8 cellular contexts compared by ENCODE assay signal in the genomic region with DNA sequence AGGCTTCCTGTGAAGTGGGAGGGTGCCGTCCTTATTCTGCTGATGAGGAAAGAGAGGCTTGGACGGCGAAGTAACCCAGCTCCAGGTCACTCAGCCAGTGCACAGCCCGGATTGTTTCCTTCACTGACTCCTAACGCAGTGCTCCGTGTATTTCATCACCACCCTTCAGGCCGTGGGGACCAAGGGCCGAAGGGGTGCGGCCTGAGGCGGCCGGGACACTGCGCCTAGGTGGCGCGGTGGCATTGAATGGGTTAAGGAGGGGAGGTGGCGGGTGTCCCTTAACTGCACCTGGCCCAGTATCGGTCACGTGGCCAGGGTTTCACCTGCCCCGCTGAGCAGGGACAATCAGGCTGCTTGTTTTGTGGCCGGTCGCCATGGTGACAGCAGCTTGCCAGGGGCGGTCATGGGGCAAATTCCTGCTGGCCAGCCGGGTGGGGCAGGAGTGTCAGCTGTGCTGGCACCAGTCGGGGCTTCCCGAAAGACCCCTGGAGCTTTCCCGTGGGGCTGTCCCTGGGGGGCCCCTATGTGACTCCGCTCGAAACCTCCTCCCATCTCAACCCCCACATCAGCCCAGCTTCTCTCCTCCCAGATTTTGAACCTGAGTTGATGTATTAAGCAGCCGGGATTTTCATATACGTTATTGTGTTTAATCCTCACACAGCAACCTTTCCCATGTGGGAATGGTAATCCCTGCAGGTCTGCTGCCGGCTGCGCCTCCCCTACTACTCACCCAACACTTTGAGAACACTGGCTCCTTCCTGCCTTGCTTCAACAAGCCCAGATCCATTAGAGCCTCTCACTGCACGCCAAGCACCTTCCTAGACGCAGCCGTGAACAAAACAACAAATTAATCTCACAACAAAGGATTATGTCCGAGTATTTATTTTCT. TPM values are rescaled to one million over a fixed set of nuclear protein-coding genes. Genes with fewer than 3 reads are reported as not detected.
A peak's percentile ranks its signal among the peaks of the same experiment; 100 is the strongest.
DNase-seq lines count a peak whose midpoint lies in the region; ATAC-seq and TF ChIP-seq lines count a peak whose summit lies in the region.

No MANE protein-coding gene starts in this region.

- H3K4ac ChIP-seq in mesenchymal stem cell (ENCODE audit: low read depth in 1 of 2, low read length in 2 of 2) = no peak overlapping the region

- TF ChIP-seq CTCF in C4-2B (conservative IDR thresholded peaks at IDR 0.05) = no peak
- TF ChIP-seq CTCF in body of pancreas (IDR thresholded peaks at IDR 0.05) = no peak
- TF ChIP-seq CTCF in GM10266 (IDR thresholded peaks at IDR 0.05; ENCODE audit: control insufficient read depth, insufficient read depth, low read depth, missing control alignments) = no peak

- no peaks in the 10 kb centered on the region for H3K9me3 ChIP-seq in body of pancreas
- H3K9me3 ChIP-seq in mesenchymal stem cell (ENCODE audit: control insufficient read depth, low read length) = no peaks in the 10 kb centered on the region

- H3K14ac ChIP-seq in mesenchymal stem cell (ENCODE audit: low read length in 2 of 2) = no peak overlapping the region

- peak overlapping the region; percentile 58 for H3K9ac ChIP-seq in mesenchymal stem cell (ENCODE audit: low read length)

- peak; percentile 69 for ATAC-seq in body of pancreas

- H2AK5ac ChIP-seq in mesenchymal stem cell (ENCODE audit: low read length, severe bottlenecking) = peak overlapping the region; percentile 66

- intact Hi-C loops in body of pancreas (cut with DNase I) = no loop called here

- H2BK12ac ChIP-seq in mesenchymal stem cell (ENCODE audit: low read length in 2 of 2) = peak overlapping the region in 1 of 2 experiments; percentile 61

- peak overlapping the region; percentile 26 for H3K4me2 ChIP-seq in mesenchymal stem cell (ENCODE audit: low read length, poor library complexity, severe bottlenecking)

- H2BK5ac ChIP-seq in mesenchymal stem cell (ENCODE audit: low read depth, low read length, poor library complexity, severe bottlenecking) = peak overlapping the region; percentile 11

- peaks cover 7% of the 10 kb centered on the region for H3K79me1 ChIP-seq in mesenchymal stem cell (replicated peaks; ENCODE audit: low read length, poor library complexity, severe bottlenecking)

- WGBS in body of pancreas, 2 donors = 12 to 15% methylated on average over 11 to 35 of the region's 35 CpGs
- 29% methylated on average over 32 of the region's 35 CpGs for WGBS in mesenchymal stem cell

- H3K23ac ChIP-seq in mesenchymal stem cell (ENCODE audit: low read length in 2 of 2) = no peak overlapping the region

- no peak overlapping the region for H2BK15ac ChIP-seq in mesenchymal stem cell (ENCODE audit: low read depth, poor library complexity, severe bottlenecking)

- DNase-seq in NCI-H1436 (lab: John Stamatoyannopoulos, UW) (peak; percentile 94), body of pancreas (peak; percentile 99 to 100 (median 99)), mesenchymal stem cell (peak; percentile 21), GM10266 (ENCODE audit: extremely low spot score) (no peak), NOMO-1 treated with dmso at 0.1 percent for 144 hours (lab: John Stamatoyannopoulos, UW; ENCODE audit: unreplicated experiment) (no peak), MV-4-11 (lab: John Stamatoyannopoulos, UW) (no peak)
- DNase-seq in stimulated activated CD4-positive, alpha-beta T cell treated with anti-CD3 and anti-CD28 coated beads, Interleukin-2, amount 100 ng/mL, for 48 hours = no peak

- H3K27me3 ChIP-seq in body of pancreas (no peaks in the 10 kb centered on the region), mesenchymal stem cell (ENCODE audit: control insufficient read depth in 1 of 2, insufficient read depth in 1 of 2, low read length in 2 of 2) (no peaks in the 10 kb centered on the region)

- peak; percentile 44 to 65 (median 54) for TF ChIP-seq POLR2A in body of pancreas (IDR thresholded peaks at IDR 0.05)

- peak overlapping the region; percentile 92 for H3K27ac ChIP-seq in C4-2B
- H3K27ac ChIP-seq in body of pancreas = peak overlapping the region; percentile 96 to 100 (median 98)
- H3K27ac ChIP-seq in mesenchymal stem cell (ENCODE audit: low read length, poor library complexity, severe bottlenecking) = peak overlapping the region; percentile 21

- H3K36me3 ChIP-seq in body of pancreas (replicated peaks in 1 of 2; ENCODE audit: insufficient read depth in 1 of 2, low read depth in 2 of 2) (no peaks in the 10 kb centered on the region), mesenchymal stem cell (ENCODE audit: control insufficient read depth in 1 of 2, insufficient read depth in 2 of 2, low read depth in 1 of 2, low read length in 2 of 2) (no peaks in the 10 kb centered on the region)

- H3K4me1 ChIP-seq in body of pancreas (peaks cover 84% of the 10 kb centered on the region), mesenchymal stem cell (ENCODE audit: control insufficient read depth, insufficient read depth, low read depth, low read length) (peaks cover 30% of the 10 kb centered on the region)

- peak overlapping the region in 1 of 2 experiments; percentile 9 for H3K18ac ChIP-seq in mesenchymal stem cell (ENCODE audit: low read depth in 1 of 2, low read length in 2 of 2)

- H2AFZ ChIP-seq in mesenchymal stem cell (ENCODE audit: low read depth, low read length) = no peak overlapping the region

- peak overlapping the region; percentile 28 for H4K91ac ChIP-seq in mesenchymal stem cell (ENCODE audit: low read length)

- no peak overlapping the region for H2BK120ac ChIP-seq in mesenchymal stem cell (ENCODE audit: low read depth, low read length)

- peak overlapping the region; percentile 57 for H4K8ac ChIP-seq in mesenchymal stem cell (ENCODE audit: low read length)

- H3K4me3 ChIP-seq in body of pancreas = no peak overlapping the region
- H3K4me3 ChIP-seq in mesenchymal stem cell (ENCODE audit: insufficient read depth in 1 of 2, low read depth in 1 of 2, low read length in 2 of 2) = no peak overlapping the region

RNA-seq across cellular contexts. Expression of a gene that starts 4.4 kb away (rescaled TPM):
- 10 to 100 TPM; 21.5 to 22.7 TPM for total RNA-seq in body of pancreas
- 7.2 TPM for polyA plus RNA-seq in mesenchymal stem cell (2013, experiment 1 of 2)
- polyA plus RNA-seq in mesenchymal stem cell (2013, experiment 2 of 2) = 7.1 TPM

RNA-seq across cellular contexts. Expression of a gene that starts 23.5 kb away (rescaled TPM):
- total RNA-seq in body of pancreas = 10 to 100 TPM in 1 of 2 donors, 1 to 10 TPM in 1; 9.9 to 12.5 TPM
- polyA plus RNA-seq in mesenchymal stem cell (2013, experiment 1 of 2) = 10.0 TPM
- 9.9 TPM for polyA plus RNA-seq in mesenchymal stem cell (2013, experiment 2 of 2)

RNA-seq across cellular contexts. Expression of a gene that starts 27.1 kb away (rescaled TPM):
- total RNA-seq in body of pancreas = 100 to 1,000 TPM in 1 of 2 donors, 10 to 100 TPM in 1; 94.2 to 150 TPM
- polyA plus RNA-seq in mesenchymal stem cell (2013, experiment 1 of 2) = not detected
- polyA plus RNA-seq in mesenchymal stem cell (2013, experiment 2 of 2) = not detected

RNA-seq across cellular contexts. Expression of a gene that starts 59.6 kb away (rescaled TPM):
- 10 to 100 TPM; 34.3 to 43.3 TPM for total RNA-seq in body of pancreas
- polyA plus RNA-seq in mesenchymal stem cell (2013, experiment 1 of 2) = 75.0 TPM
- 76.6 TPM for polyA plus RNA-seq in mesenchymal stem cell (2013, experiment 2 of 2)

RNA-seq across cellular contexts. Expression of a gene that starts 59.7 kb away (rescaled TPM):
- total RNA-seq in body of pancreas = 1 to 10 TPM; 3.6 to 5.6 TPM
- 11.8 TPM for polyA plus RNA-seq in mesenchymal stem cell (2013, experiment 1 of 2)
- polyA plus RNA-seq in mesenchymal stem cell (2013, experiment 2 of 2) = 12.1 TPM

Comparison
In these comparisons a context has a peak if more than half of its experiments do, and no peak if none do; other contexts are left out.
1. H3K27ac ChIP-seq: peak in every context shown above with its lines; median percentile 98 in body of pancreas; 92 in C4-2B; 21 in mesenchymal stem cell.
2. DNase-seq: peak in NCI-H1436 (single experiment), body of pancreas (4 of 4) and mesenchymal stem cell (single experiment); none in stimulated activated CD4-positive, alpha-beta T cell treated with anti-CD3 and anti-CD28 coated beads, Interleukin-2, amount 100 ng/mL, for 48 hours (0 of 2), GM10266 (single experiment), NOMO-1 treated with dmso at 0.1 percent for 144 hours (single experiment) and MV-4-11 (single experiment).